Comparison of ENCODE assay signal across 6 cellular contexts in the genomic region with DNA sequence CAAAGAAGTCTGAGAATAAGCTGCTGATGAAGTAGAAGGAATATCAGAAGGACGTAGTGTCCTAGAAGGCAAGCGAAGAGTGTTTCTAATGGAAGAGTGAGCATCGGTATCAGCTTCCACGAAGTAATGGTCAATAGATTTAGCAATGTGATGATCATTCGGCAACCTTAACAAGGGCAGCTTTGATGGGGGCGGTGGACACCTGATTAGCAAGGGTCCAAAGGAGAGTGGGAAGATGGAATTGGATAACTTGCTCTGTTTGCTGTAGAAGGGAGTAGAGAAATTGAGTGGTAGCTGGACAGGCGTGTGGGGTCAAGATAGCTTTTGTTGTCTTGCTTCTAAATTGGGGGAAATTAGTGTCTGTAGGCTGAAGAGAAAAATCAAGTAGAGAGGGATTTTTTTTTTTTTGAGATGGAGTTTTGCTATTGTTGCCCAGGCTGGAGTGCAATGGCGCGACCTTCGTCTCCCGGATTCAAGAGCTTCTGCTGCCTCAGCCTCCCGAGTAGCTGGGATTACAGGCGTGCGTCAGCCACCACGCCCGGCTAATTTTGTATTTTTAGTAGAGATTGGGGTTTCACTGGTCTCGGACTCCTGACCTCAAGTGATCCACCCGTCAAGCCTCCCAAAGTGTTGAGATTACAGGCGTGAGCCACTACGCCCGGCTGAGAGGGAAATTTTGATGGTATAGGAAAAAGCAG. TPM values are rescaled to one million over a fixed set of nuclear protein-coding genes. Genes with fewer than 3 reads are reported as not detected.
DNase-seq lines count a peak whose midpoint lies in the region; ATAC-seq and TF ChIP-seq lines count a peak whose summit lies in the region.

No MANE protein-coding gene starts in this region.

- CTCF ChIA-PET in SK-N-SH (lab: Yijun Ruan, JAX) = interaction anchor here (0.9 to 9.5 kb wide), 15 partner anchors 10 to 87 kb away, joined by 3 to 98 read pairs (median 6); partner anchors contain the start of genes ALOXE3, BORCS6, HES7 and PER1

- H3K27me3 ChIP-seq in SK-N-SH (ENCODE audit: insufficient read depth) (no peaks in the 10 kb centered on the region), tibial artery (no peaks in the 10 kb centered on the region)

- H3F3A ChIP-seq in SK-N-SH (replicated peaks; ENCODE audit: insufficient read depth) = peaks cover 34% of the 10 kb centered on the region

- no peaks in the 10 kb centered on the region for H3K9me2 ChIP-seq in SK-N-SH

- H3K79me2 ChIP-seq in SK-N-SH (ENCODE audit: insufficient read depth) = no peaks in the 10 kb centered on the region

- H3K4me3 ChIP-seq in SK-N-SH (ENCODE audit: low read depth in 2 of 2, low read length in 1 of 2) = peak overlapping the region; percentile 39 to 62
- peak overlapping the region; percentile 38 for H3K4me3 ChIP-seq in fibroblast of mammary gland (ENCODE audit: control insufficient read depth, low read depth, low read length)
- H3K4me3 ChIP-seq in tibial artery = peak overlapping the region in 1 of 2 donors; percentile 22

- no peak for ATAC-seq in SK-N-SH treated with all-trans-retinoic acid at 6 μM for 48 hours
- no peak for ATAC-seq in HG02884 (IDR thresholded peaks at IDR 0.05; ENCODE audit: unreplicated experiment)

- H3K27ac ChIP-seq in SK-N-SH (ENCODE audit: low read depth in 2 of 2, low read length in 1 of 2) (peak overlapping the region in 1 of 2 experiments; percentile 77; a peak in 1 of 4 replicates), tibial artery (peak overlapping the region; percentile 81 to 83)

- DNase-seq in SK-N-SH (no peak), fibroblast of mammary gland (ENCODE audit: low read depth) (no peak), tibial artery (peak; percentile 23 to 70), NCI-H2029 treated with DMSO at 0.1 percent for 48 hours (lab: John Stamatoyannopoulos, UW) (no peak)

- peak overlapping the region; percentile 61 for H3K9ac ChIP-seq in SK-N-SH

- TF ChIP-seq RAD21 in SK-N-SH (IDR thresholded peaks at IDR 0.05; ENCODE audit: low read length) = no peak

- peak overlapping the region; percentile 75 for H2AFZ ChIP-seq in SK-N-SH (ENCODE audit: low read depth)

- intact Hi-C loops in tibial artery (cut with DNase I; ENCODE audit: low total_unique reads) = loop anchor here (2.0 kb wide), 1 partner anchor 23 kb away; no protein-coding TSS in a partner anchor

- H4K20me1 ChIP-seq in SK-N-SH (ENCODE audit: insufficient read depth) = peaks cover 8% of the 10 kb centered on the region; the same call in 1 of the 2 replicates

- peaks cover 9 to 23% of the 10 kb centered on the region in 2 experiments for H3K36me3 ChIP-seq in SK-N-SH (replicated peaks in 1 of 2; ENCODE audit: control insufficient read depth in 1 of 2, insufficient read depth in 2 of 2, low read length in 1 of 2)
- H3K36me3 ChIP-seq in tibial artery = peaks cover 34 to 37% (median 35%) of the 10 kb centered on the region in 3 donors

- 29% methylated on average over 21 of the region's 21 CpGs for WGBS in SK-N-SH (ENCODE audit: low lambda C conversion rate)

- H3K9me3 ChIP-seq in SK-N-SH (no peaks in the 10 kb centered on the region), tibial artery (no peaks in the 10 kb centered on the region)

- POLR2A ChIA-PET in SK-N-SH (lab: Yijun Ruan, JAX) = interaction anchor here (0.8 to 4.1 kb wide), 2 partner anchors 14 to 35 kb away, joined by 3 to 19 read pairs; partner anchors contain the start of gene PER1

- H3K4me1 ChIP-seq in SK-N-SH (ENCODE audit: control insufficient read depth in 1 of 2, insufficient read depth in 2 of 2, low read depth in 1 of 2, low read length in 1 of 2) = peaks cover 0 to 5% of the 10 kb centered on the region in 2 experiments; a peak in 1 of 4 replicates
- peaks cover 0 to 46% (median 19%) of the 10 kb centered on the region in 4 donors for H3K4me1 ChIP-seq in tibial artery

- no peak for TF ChIP-seq CTCF in SK-N-SH (IDR thresholded peaks at IDR 0.05)
- TF ChIP-seq CTCF in fibroblast of mammary gland (conservative IDR thresholded peaks at IDR 0.05; ENCODE audit: control insufficient read depth, insufficient read depth, low read depth, low read length) = no peak
- no peak for TF ChIP-seq CTCF in tibial artery (IDR thresholded peaks at IDR 0.05)

- H3K4me2 ChIP-seq in SK-N-SH = peak overlapping the region; percentile 85

- TF ChIP-seq EP300 in SK-N-SH (IDR thresholded peaks at IDR 0.05; ENCODE audit: borderline replicate concordance in 1 of 2, low read depth in 1 of 2, low read length in 1 of 2) = no peak

TF ChIP-seq in SK-N-SH, 30 proteins besides CTCF, POLR2A, EP300 and RAD21 (continues in another document):
- TF ChIP-seq GABPA (IDR thresholded peaks at IDR 0.05; ENCODE audit: low read depth) (no peak), YY1 (IDR thresholded peaks at IDR 0.05; ENCODE audit: low read depth) (no peak), POLR2AphosphoS5 (IDR thresholded peaks at IDR 0.05; ENCODE audit: low read depth, low read length) (no peak), USF1 (IDR thresholded peaks at IDR 0.05; ENCODE audit: borderline replicate concordance, low read depth) (no peak), TAF1 (IDR thresholded peaks at IDR 0.05; ENCODE audit: borderline replicate concordance, low read depth, low read length) (no peak), FOXM1 (IDR thresholded peaks at IDR 0.05; ENCODE audit: low read depth) (no peak), RXRA (IDR thresholded peaks at IDR 0.05; ENCODE audit: borderline replicate concordance, low read depth) (no peak), TEAD4 (IDR thresholded peaks at IDR 0.05; ENCODE audit: borderline replicate concordance, insufficient read depth) (no peak), JUND (IDR thresholded peaks at IDR 0.05) (no peak), RFX5 (IDR thresholded peaks at IDR 0.05; ENCODE audit: low read length) (no peak), MAX (IDR thresholded peaks at IDR 0.05; ENCODE audit: low read depth) (no peak), MEF2A (IDR thresholded peaks at IDR 0.05; ENCODE audit: borderline replicate concordance, low read depth) (no peak), CHD2 (IDR thresholded peaks at IDR 0.05; ENCODE audit: low read length, partially characterized antibody) (no peak), GATA2 (CRISPR knock-in tag; IDR thresholded peaks at IDR 0.05) (no peak)

TF ChIP-seq in SK-N-SH treated with all-trans-retinoic acid at 6 μM for 48 hours, 23 proteins besides CTCF, POLR2A, EP300 and RAD21 (continues in another document):
- TF ChIP-seq CSDC2 (CRISPR knock-in tag; IDR thresholded peaks at IDR 0.05) = no peak
- no peak for TF ChIP-seq ESRRG (CRISPR knock-in tag; IDR thresholded peaks at IDR 0.05)
- TF ChIP-seq ZNF8 (CRISPR knock-in tag; IDR thresholded peaks at IDR 0.05) = no peak
- no peak for TF ChIP-seq ZFP3 (CRISPR knock-in tag; IDR thresholded peaks at IDR 0.05)
- TF ChIP-seq CREB5 (CRISPR knock-in tag; IDR thresholded peaks at IDR 0.05; ENCODE audit: low read depth) = no peak
- TF ChIP-seq GLIS3 (CRISPR knock-in tag; IDR thresholded peaks at IDR 0.05) = no peak
- no peak for TF ChIP-seq TOX (CRISPR knock-in tag; IDR thresholded peaks at IDR 0.05; ENCODE audit: borderline replicate concordance)
- TF ChIP-seq ZFP30 (CRISPR knock-in tag; IDR thresholded peaks at IDR 0.05) = no peak
- no peak for TF ChIP-seq POU6F1 (CRISPR knock-in tag; IDR thresholded peaks at IDR 0.05; ENCODE audit: borderline replicate concordance, low read depth)

RNA-seq across cellular contexts. Expression of gene HES7, which starts 13.9 kb away (rescaled TPM):
- polyA plus RNA-seq in SK-N-SH (2012; rRNA removed) = 0.71 and 1.2 TPM in 2 replicates
- 0.42 and 0.67 TPM in 2 replicates for polyA plus RNA-seq in SK-N-SH (2012; cell fraction: cytosol; rRNA removed)
- 7.3 and 13.8 TPM in 2 replicates for polyA plus RNA-seq in SK-N-SH (2012; cell fraction: nucleus; rRNA removed)

RNA-seq across cellular contexts. Expression of gene PER1, which starts 14.4 kb away (rescaled TPM):
- 32.7 and 56.8 TPM in 2 replicates for polyA plus RNA-seq in SK-N-SH (2012; rRNA removed)
- polyA plus RNA-seq in SK-N-SH (2012; cell fraction: cytosol; rRNA removed) = 2.7 and 4.0 TPM in 2 replicates
- polyA plus RNA-seq in SK-N-SH (2012; cell fraction: nucleus; rRNA removed) = 201 and 297 TPM in 2 replicates

RNA-seq across cellular contexts. Expression of gene ALOXE3, which starts 19.5 kb away (rescaled TPM):
- polyA plus RNA-seq in SK-N-SH (2012; rRNA removed) = 0.13 and 0.46 TPM in 2 replicates
- 0.15 and 0.18 TPM in 2 replicates for polyA plus RNA-seq in SK-N-SH (2012; cell fraction: cytosol; rRNA removed)
- polyA plus RNA-seq in SK-N-SH (2012; cell fraction: nucleus; rRNA removed) = 0.56 and 0.58 TPM in 2 replicates

RNA-seq across cellular contexts. Expression of gene VAMP2, which starts 25.0 kb away (rescaled TPM):
- polyA plus RNA-seq in SK-N-SH (2012; rRNA removed) = 42.0 and 43.4 TPM in 2 replicates
- 39.1 and 45.5 TPM in 2 replicates for polyA plus RNA-seq in SK-N-SH (2012; cell fraction: cytosol; rRNA removed)
- 81.4 and 130 TPM in 2 replicates for polyA plus RNA-seq in SK-N-SH (2012; cell fraction: nucleus; rRNA removed)

RNA-seq across cellular contexts. Expression of gene TMEM107, which starts 38.4 kb away (rescaled TPM):
- 18.6 and 19.2 TPM in 2 replicates for polyA plus RNA-seq in SK-N-SH (2012; rRNA removed)
- polyA plus RNA-seq in SK-N-SH (2012; cell fraction: cytosol; rRNA removed) = 16.7 and 17.7 TPM in 2 replicates
- 16.7 and 21.4 TPM in 2 replicates for polyA plus RNA-seq in SK-N-SH (2012; cell fraction: nucleus; rRNA removed)

Comparison
In these comparisons a context has a peak if more than half of its experiments do, and no peak if none do; other contexts are left out.
1. DNase-seq: peak in tibial artery (2 of 2); none in SK-N-SH (single experiment), fibroblast of mammary gland (single experiment) and NCI-H2029 treated with DMSO at 0.1 percent for 48 hours (single experiment).